9 cellular contexts compared by ENCODE assay signal in genomic region chr6:35470663-35471120, GRCh38. TPM values are rescaled to one million over a fixed set of nuclear protein-coding genes. Genes with fewer than 3 reads are reported as not detected.
A peak's percentile ranks its signal among the peaks of the same experiment; 100 is the strongest.
DNase-seq lines count a peak whose midpoint lies in the region; ATAC-seq and TF ChIP-seq lines count a peak whose summit lies in the region.
"Had no signal": no experiment of that assay in that cellular context is flagged by ENCODE, and none has a peak within 500 bp of the region (broad histone marks: within the 10 kb centered on the region; RNA-seq: fewer than 3 reads in every experiment).

No MANE protein-coding gene starts in this region.

- H3K9me3 Mint-ChIP-seq in activated naive CD4-positive, alpha-beta T cell treated with anti-CD3 and anti-CD28 coated beads, Interleukin-2, amount 50 U/mL, for 24 hours = no peaks in the 10 kb centered on the region
- no peaks in the 10 kb centered on the region for H3K9me3 Mint-ChIP-seq in WTC11

- no peaks in the 10 kb centered on the region for H3K27me3 Mint-ChIP-seq in activated naive CD4-positive, alpha-beta T cell treated with anti-CD3 and anti-CD28 coated beads, Interleukin-2, amount 50 U/mL, for 24 hours
- H3K27me3 Mint-ChIP-seq in WTC11 (ENCODE audit: low read depth) = peaks cover 13% of the 10 kb centered on the region

- H3K36me3 Mint-ChIP-seq in activated naive CD4-positive, alpha-beta T cell treated with anti-CD3 and anti-CD28 coated beads, Interleukin-2, amount 50 U/mL, for 24 hours = peaks cover 21% of the 10 kb centered on the region
- H3K36me3 Mint-ChIP-seq in WTC11 = peaks cover 58% of the 10 kb centered on the region

- POLR2A ChIA-PET in WTC11 (lab: Charles Lee) = interaction anchor here (1.1 to 7.9 kb wide), 4 partner anchors 15 to 27 kb away, joined by 3 to 54 read pairs (median 36); partner anchors contain the start of gene TEAD3

- H3K4me3 ChIP-seq in thoracic aorta = no peak overlapping the region

- H3K27me3 ChIP-seq in foreskin keratinocyte = no peaks in the 10 kb centered on the region
- no peaks in the 10 kb centered on the region for H3K27me3 ChIP-seq in thoracic aorta (replicated peaks; ENCODE audit: insufficient read depth)
- H3K27me3 ChIP-seq: left lung had no signal

- H3K27ac ChIP-seq in foreskin keratinocyte (peak overlapping the region; percentile 92), thoracic aorta (peak overlapping the region; percentile 87)
- H3K27ac ChIP-seq: left lung had no signal

- CTCF ChIA-PET in WTC11 (lab: Charles Lee) = interaction anchor here (1.1 to 1.8 kb wide), 4 partner anchors 21 to 128 kb away, joined by 5 to 8 read pairs (median 6); partner anchors contain the start of gene PPARD

- peaks cover 25% of the 10 kb centered on the region for H3K4me1 Mint-ChIP-seq in activated naive CD4-positive, alpha-beta T cell treated with anti-CD3 and anti-CD28 coated beads, Interleukin-2, amount 50 U/mL, for 24 hours
- H3K4me1 Mint-ChIP-seq in WTC11 = peaks cover 47% of the 10 kb centered on the region

- H3K4me3 Mint-ChIP-seq in activated naive CD4-positive, alpha-beta T cell treated with anti-CD3 and anti-CD28 coated beads, Interleukin-2, amount 50 U/mL, for 24 hours = peak overlapping the region; percentile 97
- peak overlapping the region; percentile 95 for H3K4me3 Mint-ChIP-seq in WTC11

- H3K36me3 ChIP-seq in thoracic aorta = peaks cover 36% of the 10 kb centered on the region

- no peak for ATAC-seq in WTC11
- no peak for ATAC-seq in foreskin keratinocyte
- no peak for ATAC-seq in thoracic aorta (ENCODE audit: insufficient number of reproducible peaks, low FRiP score, low read depth)
- ATAC-seq in esophagus mucosa = no peak
- ATAC-seq: left lung had no signal

- DNase-seq in activated naive CD4-positive, alpha-beta T cell treated with Interleukin-2 at 50 U/mL for 16 hours = no peak
- no peak for DNase-seq in WTC11 (ENCODE audit: low spot score)
- no peak for DNase-seq in foreskin keratinocyte
- no peak for DNase-seq in thoracic aorta (ENCODE audit: low spot score)
- DNase-seq in hypothalamus (lab: John Stamatoyannopoulos, UW) = no peak
- DNase-seq in DMS114 treated with DMSO at 0.1 percent for 48 hours (lab: John Stamatoyannopoulos, UW; ENCODE audit: unreplicated experiment) = no peak
- DNase-seq: left lung had no signal

- no peaks in the 10 kb centered on the region for H3K9me3 ChIP-seq in thoracic aorta
- H3K9me3 ChIP-seq: left lung had no signal

- TF ChIP-seq CTCF in WTC11 (IDR thresholded peaks at IDR 0.05) (no peak), foreskin keratinocyte (conservative IDR thresholded peaks at IDR 0.05) (no peak), thoracic aorta (IDR thresholded peaks at IDR 0.05) (no peak)

- peaks cover 10% of the 10 kb centered on the region for H3K4me1 ChIP-seq in foreskin keratinocyte
- H3K4me1 ChIP-seq in thoracic aorta (ENCODE audit: control insufficient read depth in 1 of 2, low read depth in 2 of 2) = peaks cover 0 to 40% of the 10 kb centered on the region in 2 donors

- H3K27ac Mint-ChIP-seq in activated naive CD4-positive, alpha-beta T cell treated with anti-CD3 and anti-CD28 coated beads, Interleukin-2, amount 50 U/mL, for 24 hours = peak overlapping the region; percentile 97
- H3K27ac Mint-ChIP-seq in WTC11 = peak overlapping the region; percentile 97

TF ChIP-seq in WTC11, 78 proteins besides CTCF, POLR2A, EP300 and RAD21 (continues in another document):
- TF ChIP-seq FOXP1 (CRISPR knock-in tag; IDR thresholded peaks at IDR 0.05; ENCODE audit: borderline replicate concordance) = no peak
- TF ChIP-seq SMAD3 (CRISPR knock-in tag; IDR thresholded peaks at IDR 0.05; ENCODE audit: borderline replicate concordance) = no peak
- TF ChIP-seq E2F5 (CRISPR knock-in tag; IDR thresholded peaks at IDR 0.05) = no peak
- no peak for TF ChIP-seq E2F1 (CRISPR knock-in tag; IDR thresholded peaks at IDR 0.05)
- peak; percentile 77; the same call in 1 of the 2 replicates for TF ChIP-seq ZNF425 (CRISPR knock-in tag; conservative IDR thresholded peaks at IDR 0.05)
- peak; percentile 8; the same call in 1 of the 2 replicates for TF ChIP-seq ZNF671 (CRISPR knock-in tag; IDR thresholded peaks at IDR 0.05)
- TF ChIP-seq ZMAT4 (CRISPR knock-in tag; IDR thresholded peaks at IDR 0.05) = 0 out of 2 replicates have a peak, but pooled peaks have one; percentile 52
- no peak for TF ChIP-seq ZNF317 (CRISPR knock-in tag; IDR thresholded peaks at IDR 0.05; ENCODE audit: borderline replicate concordance, low read depth)
- no peak for TF ChIP-seq ELF4 (CRISPR knock-in tag; IDR thresholded peaks at IDR 0.05; ENCODE audit: low read depth)
- TF ChIP-seq IRF2 (CRISPR knock-in tag; IDR thresholded peaks at IDR 0.05; ENCODE audit: borderline replicate concordance, low read depth) = no peak
- no peak for TF ChIP-seq SOX15 (CRISPR knock-in tag; IDR thresholded peaks at IDR 0.05)
- 0 out of 2 replicates have a peak, but pooled peaks have one; percentile 7 for TF ChIP-seq EMX1 (CRISPR knock-in tag; IDR thresholded peaks at IDR 0.05)
- TF ChIP-seq NFE2L1 (CRISPR knock-in tag; IDR thresholded peaks at IDR 0.05) = no peak
- no peak for TF ChIP-seq PREB (CRISPR knock-in tag; IDR thresholded peaks at IDR 0.05; ENCODE audit: borderline replicate concordance)
- no peak for TF ChIP-seq ZNF232 (CRISPR knock-in tag; IDR thresholded peaks at IDR 0.05)

RNA-seq across cellular contexts. Expression of gene RPL10A, which starts 2.5 kb away (rescaled TPM):
- 1,829 to 2,044 TPM (median 2,031 TPM) in 3 replicates for total RNA-seq in WTC11 (2021)
- 1,635 and 1,748 TPM in 2 replicates for total RNA-seq in foreskin keratinocyte
- 2,218 and 2,342 TPM in 2 replicates for polyA plus RNA-seq in foreskin keratinocyte
- total RNA-seq in thoracic aorta = 100 to 1,000 TPM; 585 to 636 TPM
- total RNA-seq in esophagus mucosa = 1,723 TPM

RNA-seq across cellular contexts. Expression of gene FANCE, which starts 18.6 kb away (rescaled TPM):
- 15.7 to 22.3 TPM (median 17.6 TPM) in 3 replicates for total RNA-seq in WTC11 (2021)
- 14.0 and 14.5 TPM in 2 replicates for total RNA-seq in foreskin keratinocyte
- polyA plus RNA-seq in foreskin keratinocyte = 10.6 and 11.7 TPM in 2 replicates
- 1 to 10 TPM; 3.1 to 6.2 TPM for total RNA-seq in thoracic aorta
- total RNA-seq in esophagus mucosa = 10.4 TPM

RNA-seq across cellular contexts. Expression of gene TEAD3, which starts 26.2 kb away (rescaled TPM):
- total RNA-seq in WTC11 (2021) = 32.0 to 34.3 TPM (median 33.9 TPM) in 3 replicates
- 14.0 and 14.9 TPM in 2 replicates for total RNA-seq in foreskin keratinocyte
- 17.1 and 17.2 TPM in 2 replicates for polyA plus RNA-seq in foreskin keratinocyte
- 10 to 100 TPM; 50.8 to 68.3 TPM for total RNA-seq in thoracic aorta
- 21.7 TPM for total RNA-seq in esophagus mucosa

RNA-seq across cellular contexts. Expression of gene TULP1, which starts 42.0 kb away (rescaled TPM):
- 2.9 to 4.3 TPM (median 3.4 TPM) in 3 replicates for total RNA-seq in WTC11 (2021)
- not detected in 2 replicates for total RNA-seq in foreskin keratinocyte
- not detected in 2 replicates for polyA plus RNA-seq in foreskin keratinocyte
- not detected for total RNA-seq in thoracic aorta
- total RNA-seq in esophagus mucosa = not detected
- total RNA-seq: left lung had no signal
